ENCODE assay signal across 8 cellular contexts in the genomic region with DNA sequence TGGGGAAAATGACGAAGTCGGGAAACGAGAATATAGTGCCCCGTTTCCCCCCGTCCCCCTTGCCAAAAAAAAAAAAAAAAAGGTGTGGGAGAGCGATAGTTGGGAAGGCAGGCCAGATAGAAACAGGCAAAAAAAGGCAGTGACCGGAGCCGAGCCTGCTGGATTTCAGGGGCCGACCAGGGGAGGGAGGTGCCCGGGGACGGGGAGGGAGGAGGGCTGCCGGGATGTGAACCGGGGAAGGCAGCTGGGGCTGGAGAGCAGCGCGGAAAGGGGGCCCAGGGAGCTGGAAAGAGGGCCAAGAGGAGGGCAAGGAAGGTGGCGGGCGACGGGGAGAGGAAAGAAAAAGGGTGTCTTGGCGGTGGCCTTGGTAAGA. TPM values are rescaled to one million over a fixed set of nuclear protein-coding genes. Genes with fewer than 3 reads are reported as not detected.
A peak's percentile ranks its signal among the peaks of the same experiment; 100 is the strongest.
DNase-seq lines count a peak whose midpoint lies in the region; ATAC-seq and TF ChIP-seq lines count a peak whose summit lies in the region.

No MANE protein-coding gene starts in this region.

- peak overlapping the region; percentile 45; the same call in 1 of the 2 replicates for H3K27ac ChIP-seq in MM.1S (ENCODE audit: low read length)

- H3K27me3 ChIP-seq in MM.1S (replicated peaks; ENCODE audit: insufficient read depth, low read length) = no peaks in the 10 kb centered on the region

- peaks cover 7% of the 10 kb centered on the region; the same call in 1 of the 2 replicates for H3F3A ChIP-seq in MM.1S (ENCODE audit: insufficient read depth, low read length)

- H4K20me1 ChIP-seq in MM.1S (ENCODE audit: insufficient read depth, low read length) = no peaks in the 10 kb centered on the region

- no peaks in the 10 kb centered on the region for H3K9me2 ChIP-seq in MM.1S (replicated peaks; ENCODE audit: insufficient read depth, low read length)

- peaks cover 16 to 21% (median 19%) of the 10 kb centered on the region in 3 donors for H3K4me1 Mint-ChIP-seq in naive B cell

- peak overlapping the region; percentile 90 for H3K4me2 ChIP-seq in MM.1S (ENCODE audit: low read depth, low read length)

- peak overlapping the region; percentile 82 to 95 (median 88) for H3K4me3 Mint-ChIP-seq in naive B cell

- H3K9ac ChIP-seq in MM.1S (ENCODE audit: low read length) = peak overlapping the region; percentile 61; the same call in 1 of the 2 replicates

- DNase-seq in Ammon's horn (ENCODE audit: low spot score) = peak; percentile 29
- DNase-seq in MM.1S = no peak
- peak; percentile 63 for DNase-seq in ecto neural progenitor cell (ENCODE audit: low spot score)
- no peak for DNase-seq in naive B cell
- DNase-seq in KG1 (lab: John Stamatoyannopoulos, UW) = no peak

- H3K27ac Mint-ChIP-seq in naive B cell = peak overlapping the region in 2 of 6 donors; percentile 54 to 59

- H3K36me3 ChIP-seq in MM.1S (replicated peaks; ENCODE audit: insufficient read depth, low read length) = no peaks in the 10 kb centered on the region

- ATAC-seq in naive B cell (ENCODE audit: low read depth in 2 of 2) (no peak), HG03565 (IDR thresholded peaks at IDR 0.05; ENCODE audit: unreplicated experiment) (no peak), HG03354 (IDR thresholded peaks at IDR 0.05; ENCODE audit: poor library complexity, severe bottlenecking, unreplicated experiment) (no peak), HG02870 (IDR thresholded peaks at IDR 0.05; ENCODE audit: unreplicated experiment) (no peak)

- H3K79me2 ChIP-seq in MM.1S (ENCODE audit: low read length) = no peaks in the 10 kb centered on the region

- H3K4me1 ChIP-seq in MM.1S (ENCODE audit: low read length) = no peaks in the 10 kb centered on the region

- H3K9me3 ChIP-seq in MM.1S (replicated peaks; ENCODE audit: insufficient read depth, low read length) = no peaks in the 10 kb centered on the region

- no peak for TF ChIP-seq CTCF in MM.1S (IDR thresholded peaks at IDR 0.05; ENCODE audit: low read length)

- peaks cover 0 to 6% (median 0%) of the 10 kb centered on the region in 7 donors for H3K9me3 Mint-ChIP-seq in naive B cell

- peaks cover 18 to 54% (median 40%) of the 10 kb centered on the region in 3 donors for H3K27me3 Mint-ChIP-seq in naive B cell

- H3K36me3 Mint-ChIP-seq in naive B cell = peaks cover 0 to 8% of the 10 kb centered on the region in 2 donors

- peak overlapping the region; percentile 88 for H3K4me3 ChIP-seq in MM.1S (ENCODE audit: low read length)

- peak overlapping the region; percentile 93 for H2AFZ ChIP-seq in MM.1S (ENCODE audit: low read length)

RNA-seq across cellular contexts. Expression of gene LRRN1, which starts 0.8 kb away (rescaled TPM):
- polyA plus RNA-seq in naive B cell (ENCODE audit: low read depth in 6 of 6) = 1 to 10 TPM in 1 of 6 donors, under 1 TPM in 2, not detected in 3; 0.26 to 1.0 (median 0.51) TPM

Comparison
In these comparisons a context has a peak if more than half of its experiments do, and no peak if none do; other contexts are left out.
1. DNase-seq: peak in Ammon's horn (single experiment) and ecto neural progenitor cell (single experiment); none in MM.1S (single experiment), naive B cell (single experiment) and KG1 (single experiment).